24 cellular contexts compared by ENCODE assay signal in the genomic region with DNA sequence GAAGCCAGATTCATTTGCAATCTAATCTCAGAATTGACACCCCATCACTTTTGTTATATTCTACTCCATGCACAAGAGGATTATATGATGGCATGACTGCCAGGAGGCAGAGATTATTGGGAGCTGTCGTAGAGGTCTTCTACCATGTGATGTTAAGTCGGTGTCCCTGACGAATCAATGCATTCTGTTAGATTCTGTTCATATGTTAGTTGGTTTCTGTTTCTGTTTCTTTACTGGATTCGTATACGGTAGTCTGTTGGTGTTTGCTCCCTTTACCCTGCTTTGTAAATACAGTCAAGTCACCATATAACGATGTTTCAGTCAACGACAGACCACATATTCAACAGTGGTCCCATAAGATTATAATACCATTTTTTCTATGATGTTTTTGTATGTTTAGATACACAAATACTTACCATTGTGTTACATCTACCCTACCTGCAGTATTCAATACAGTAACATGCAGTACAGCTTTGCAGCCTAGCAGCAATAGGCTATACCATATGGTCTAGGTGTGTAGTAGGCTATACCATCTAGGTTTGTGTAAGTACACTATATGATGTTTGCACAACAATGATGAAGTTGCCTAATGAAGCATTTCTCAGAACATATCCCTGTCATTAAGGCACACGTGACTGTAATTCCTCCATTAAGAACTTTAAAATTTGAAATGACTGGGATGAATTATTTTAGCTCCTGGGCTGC. TPM values are rescaled to one million over a fixed set of nuclear protein-coding genes. Genes with fewer than 3 reads are reported as not detected.
"Had no signal": no experiment of that assay in that cellular context is flagged by ENCODE, and none has a peak within 500 bp of the region (broad histone marks: within the 10 kb centered on the region; RNA-seq: fewer than 3 reads in every experiment).

No MANE protein-coding gene starts in this region.

- DNase-seq: activated CD4-positive, alpha-beta T cell treated with anti-CD3 and anti-CD28 coated beads for 48 hours; activated CD4-positive, alpha-beta T cell treated with anti-CD3 and anti-CD28 coated beads, Interleukin-2, amount 50 U/mL, for 4 hours; activated CD4-positive, CD25-positive, alpha-beta regulatory T cell treated with anti-CD3 and anti-CD28 coated beads, Interleukin-2, amount 50 U/mL, for 72 hours; activated CD8-positive, alpha-beta T cell treated with anti-CD3 and anti-CD28 coated beads, Interleukin-2, amount 10 ng/mL, durations not matched to agents 7 days and 5 days; activated gamma-delta T cell; activated naive CD4-positive, alpha-beta T cell treated with anti-CD3 and anti-CD28 coated beads for 36 hours; activated T-cell treated with anti-CD3 and anti-CD28 coated beads, Interleukin-2, amount 50 U/mL, for 4 hours; amygdala; MG63; MV-4-11; NCI-H1105; NCI-H1436; NCI-H1694 treated with DMSO at 0.1 percent for 48 hours; NCI-H2029 treated with DMSO at 0.1 percent for 48 hours; NCI-H345; NCI-H510A; NCI-H526 treated with DMSO at 0.1 percent for 48 hours; PC-3; RPMI8226; T-helper 17 cell; T-helper 9 cell had no signal

- H3K9me3 ChIP-seq: MG63 had no signal

- H3K4me3 ChIP-seq: MG63 had no signal

- FAIRE-seq: astrocyte had no signal

- ATAC-seq: activated CD8-positive, alpha-beta T cell treated with anti-CD3 and anti-CD28 coated beads, Interleukin-2, amount 10 ng/mL, durations not matched to agents 7 days and 5 days; activated T-cell treated with anti-CD3 and anti-CD28 coated beads, Interleukin-2, amount 50 U/mL, for 4 hours; PC-3; Right ventricle myocardium inferior; T-helper 17 cell; WTC11 had no signal

- H3K36me3 ChIP-seq: MG63 had no signal

- H3K27me3 ChIP-seq: MG63 had no signal

RNA-seq across cellular contexts. Expression of a gene that starts 22.8 kb away (rescaled TPM):
- total RNA-seq: activated CD8-positive, alpha-beta T cell treated with anti-CD3 and anti-CD28 coated beads, Interleukin-2, amount 10 ng/mL, durations not matched to agents 7 days and 5 days; activated naive CD4-positive, alpha-beta T cell treated with anti-CD3 and anti-CD28 coated beads for 36 hours; activated T-cell treated with anti-CD3 and anti-CD28 coated beads, Interleukin-2, amount 50 U/mL, for 4 hours; PC-3; T-helper 17 cell had no signal
